In the genomic region with DNA sequence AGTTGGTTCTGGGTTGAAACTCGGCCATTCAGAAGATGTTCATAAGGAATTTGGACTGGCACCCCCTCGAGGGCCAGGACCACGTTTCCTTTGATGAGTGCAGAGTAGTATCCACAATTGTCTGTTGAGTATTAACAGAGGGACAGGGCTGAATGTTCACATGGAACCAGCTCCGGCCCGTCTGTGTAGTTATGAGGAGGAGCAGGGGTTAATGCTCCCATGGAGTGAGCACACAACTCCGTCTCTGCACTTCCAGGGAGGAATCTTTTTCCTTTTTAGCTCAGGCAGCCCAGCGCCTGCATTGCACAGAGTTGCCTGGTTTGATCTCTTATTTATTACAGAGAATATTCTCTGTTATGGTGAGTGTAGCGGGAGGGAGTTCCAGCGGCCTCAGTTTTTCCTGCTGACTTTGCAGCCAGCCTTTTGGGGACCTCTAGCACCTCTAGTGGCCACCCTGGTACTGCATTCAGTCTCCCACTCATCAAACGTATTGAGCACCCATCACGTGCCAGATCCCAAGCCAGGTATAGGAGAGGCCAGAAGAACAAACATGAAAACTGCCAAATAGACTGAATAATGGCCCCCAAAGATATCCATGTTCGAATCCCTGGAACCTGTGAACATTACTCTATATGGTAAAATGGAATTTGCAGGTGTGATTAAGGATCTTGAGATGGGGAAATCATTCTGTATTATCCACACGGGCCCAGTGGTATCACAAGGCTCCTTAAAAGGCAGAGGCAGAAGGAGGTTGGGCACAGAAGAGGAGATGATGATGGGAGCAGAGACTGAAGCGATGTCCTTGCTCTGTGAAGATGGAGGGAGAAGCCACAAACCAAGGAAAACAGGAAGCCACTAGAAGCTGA, we compare ENCODE assay signal across 8 cellular contexts.
DNase-seq lines count a peak whose midpoint lies in the region; ATAC-seq and TF ChIP-seq lines count a peak whose summit lies in the region.

No MANE protein-coding gene starts in this region.

- peak; percentile 84 for ATAC-seq in activated CD8-positive, alpha-beta T cell treated with anti-CD3 and anti-CD28 coated beads for 36 hours
- ATAC-seq in effector memory CD8-positive, alpha-beta T cell (replicated peaks), result peak; percentile 60
- no peak for ATAC-seq in GM19455 (IDR thresholded peaks at IDR 0.05; ENCODE audit: unreplicated experiment)

- no peak overlapping the region for H3K4me3 ChIP-seq in A673 (ENCODE audit: low read depth, low read length, poor library complexity, severe bottlenecking)

- H3K36me3 Mint-ChIP-seq in activated CD8-positive, alpha-beta T cell treated with anti-CD3 and anti-CD28 coated beads for 36 hours (ENCODE audit: low read depth), result no peaks in the 10 kb centered on the region
- peaks cover 3% of the 10 kb centered on the region for H3K36me3 Mint-ChIP-seq in effector memory CD8-positive, alpha-beta T cell (ENCODE audit: insufficient read depth)
- no peaks in the 10 kb centered on the region for H3K36me3 Mint-ChIP-seq in mesothelial cell of epicardium

- H3K4me1 Mint-ChIP-seq in activated CD8-positive, alpha-beta T cell treated with anti-CD3 and anti-CD28 coated beads for 36 hours (ENCODE audit: low read depth), result no peaks in the 10 kb centered on the region
- H3K4me1 Mint-ChIP-seq in effector memory CD8-positive, alpha-beta T cell (ENCODE audit: low read depth in 2 of 2), result peaks cover 7 to 11% of the 10 kb centered on the region in 2 donors
- H3K4me1 Mint-ChIP-seq in mesothelial cell of epicardium, result no peaks in the 10 kb centered on the region

- no peaks in the 10 kb centered on the region for H3K36me3 ChIP-seq in A673 (ENCODE audit: insufficient read depth, low read length, poor library complexity, severe bottlenecking)

- no peak overlapping the region for H3K4me3 Mint-ChIP-seq in activated CD8-positive, alpha-beta T cell treated with anti-CD3 and anti-CD28 coated beads for 36 hours
- no peak overlapping the region for H3K4me3 Mint-ChIP-seq in effector memory CD8-positive, alpha-beta T cell
- no peak overlapping the region for H3K4me3 Mint-ChIP-seq in mesothelial cell of epicardium

- CTCF ChIA-PET in A673 (lab: Charles Lee), result no interaction called here
- CTCF ChIA-PET in activated CD8-positive, alpha-beta T cell treated with anti-CD3 and anti-CD28 coated beads for 36 hours (lab: Charles Lee), result interaction anchor here (0.9 to 1.7 kb wide), 13 partner anchors 8 to 75 kb away, joined by 3 to 7 read pairs (median 4); no protein-coding TSS in a partner anchor

- peaks cover 33% of the 10 kb centered on the region for H3K27me3 Mint-ChIP-seq in activated CD8-positive, alpha-beta T cell treated with anti-CD3 and anti-CD28 coated beads for 36 hours
- peaks cover 73 to 90% of the 10 kb centered on the region in 2 donors for H3K27me3 Mint-ChIP-seq in effector memory CD8-positive, alpha-beta T cell
- peaks cover 81% of the 10 kb centered on the region for H3K27me3 Mint-ChIP-seq in mesothelial cell of epicardium (ENCODE audit: low read depth)

- H3K4me1 ChIP-seq in A673 (ENCODE audit: insufficient read depth, low read length, poor library complexity, severe bottlenecking), result no peaks in the 10 kb centered on the region

- no peak overlapping the region for H3K27ac ChIP-seq in A673 (ENCODE audit: low read depth, low read length, poor library complexity, severe bottlenecking)

- intact Hi-C loops in A673 (cut with micrococcal nuclease; ENCODE audit: unreplicated experiment), result no loop called here
- intact Hi-C loops in activated CD8-positive, alpha-beta T cell treated with anti-CD3 and anti-CD28 coated beads for 36 hours (cut with micrococcal nuclease), result no loop called here

- H3K27ac Mint-ChIP-seq in activated CD8-positive, alpha-beta T cell treated with anti-CD3 and anti-CD28 coated beads for 36 hours, result no peak overlapping the region
- no peak overlapping the region for H3K27ac Mint-ChIP-seq in effector memory CD8-positive, alpha-beta T cell
- no peak overlapping the region for H3K27ac Mint-ChIP-seq in mesothelial cell of epicardium

- H3K9me3 ChIP-seq in A673 (ENCODE audit: low read depth, low read length, poor library complexity, severe bottlenecking), result no peaks in the 10 kb centered on the region

- H3K27me3 ChIP-seq in A673 (replicated peaks; ENCODE audit: insufficient read depth, low read depth, low read length, poor library complexity), result peaks cover 52% of the 10 kb centered on the region

- no TSS peak for BruUV-seq in A673 (replicated peaks; lab: Mats Ljungman, UMichigan)

- no peaks in the 10 kb centered on the region for H3K9me3 Mint-ChIP-seq in activated CD8-positive, alpha-beta T cell treated with anti-CD3 and anti-CD28 coated beads for 36 hours
- no peaks in the 10 kb centered on the region for H3K9me3 Mint-ChIP-seq in effector memory CD8-positive, alpha-beta T cell
- no peaks in the 10 kb centered on the region for H3K9me3 Mint-ChIP-seq in mesothelial cell of epicardium

- POLR2A ChIA-PET in A673 (lab: Charles Lee; ENCODE audit: low non-redundant PET), result no interaction called here
- POLR2A ChIA-PET in activated CD8-positive, alpha-beta T cell treated with anti-CD3 and anti-CD28 coated beads for 36 hours (lab: Charles Lee), result interaction anchor here (0.6 kb wide), 1 partner anchor 505 kb away, joined by 3 read pairs; no protein-coding TSS in a partner anchor

- TF ChIP-seq CTCF in A673 (conservative IDR thresholded peaks at IDR 0.05; ENCODE audit: low read depth, low read length), result peak; percentile 89
- peak; percentile 85 for TF ChIP-seq CTCF in GM20000 (IDR thresholded peaks at IDR 0.05; ENCODE audit: extremely low read depth, missing control alignments)
- TF ChIP-seq CTCF in activated CD8-positive, alpha-beta T cell treated with anti-CD3 and anti-CD28 coated beads for 36 hours (IDR thresholded peaks at IDR 0.05), result peak; percentile 75
- peak; percentile 83 for TF ChIP-seq CTCF in mesothelial cell of epicardium (IDR thresholded peaks at IDR 0.05; ENCODE audit: unreplicated experiment)

- DNase-seq in A673 (ENCODE audit: low spot score) (peak; percentile 65), GM20000 (ENCODE audit: low spot score) (peak; percentile 66), NCI-H510A (lab: John Stamatoyannopoulos, UW) (peak; percentile 72), mesothelial cell of epicardium (ENCODE audit: low spot score in 2 of 2, unreplicated experiment in 2 of 2) (peak; percentile 35 to 77)
- peak; percentile 81 for DNase-seq in activated CD8-positive, alpha-beta T cell treated with anti-CD3 and anti-CD28 coated beads for 36 hours
- peak; percentile 56 to 65 (median 58) for DNase-seq in effector memory CD8-positive, alpha-beta T cell
- DNase-seq in stimulated activated CD8-positive, alpha-beta memory T cell treated with anti-CD3 and anti-CD28 coated beads, Interleukin-4, amount 100 ng/mL, for 24 hours (ENCODE audit: low read depth), result peak; percentile 52
